Comparison of ENCODE assay signal across 15 cellular contexts in the genomic region with DNA sequence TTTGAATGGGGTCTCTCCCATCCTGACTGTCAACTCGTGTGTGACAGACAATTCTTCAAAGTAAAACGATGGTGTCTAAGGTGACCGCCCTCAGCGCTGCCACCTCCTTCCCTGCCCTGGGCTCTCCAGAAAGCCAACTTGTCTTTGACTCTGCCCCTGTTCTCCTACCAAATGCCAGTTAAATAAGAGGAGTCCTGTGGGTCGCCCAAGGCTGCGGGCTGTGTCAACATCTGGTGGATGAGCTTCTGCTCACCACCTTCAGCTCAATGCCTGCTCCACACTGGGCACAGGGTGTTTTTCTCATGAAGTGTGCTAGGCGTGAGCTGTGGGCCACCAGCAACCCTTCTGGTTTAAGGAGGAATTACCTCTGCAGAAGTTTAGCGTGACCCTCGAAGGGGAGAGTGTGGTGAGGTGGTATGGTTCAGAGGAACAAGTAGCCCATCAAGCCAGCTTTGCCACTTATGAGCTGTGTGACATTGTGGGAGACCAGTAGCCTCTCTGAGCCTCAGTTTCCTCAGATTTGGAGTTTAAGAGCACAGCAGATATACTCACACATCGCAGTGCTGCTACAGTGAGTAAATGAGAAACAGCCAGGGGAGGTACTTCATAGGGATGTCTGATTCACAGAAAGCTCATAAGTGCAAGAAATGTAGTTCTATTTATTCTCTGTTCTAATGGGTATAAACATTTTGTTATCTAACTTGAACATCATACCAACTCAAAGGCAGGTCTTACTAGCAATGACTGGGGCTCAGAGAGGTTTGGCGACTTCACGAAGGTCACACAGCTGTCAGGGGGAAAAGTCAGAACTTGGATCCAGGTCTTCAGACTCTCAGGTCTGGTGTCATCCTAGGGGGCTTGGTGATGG. TPM values are rescaled to one million over a fixed set of nuclear protein-coding genes. Genes with fewer than 3 reads are reported as not detected.
"Had no signal": no experiment of that assay in that cellular context is flagged by ENCODE, and none has a peak within 500 bp of the region (broad histone marks: within the 10 kb centered on the region; RNA-seq: fewer than 3 reads in every experiment).

No MANE protein-coding gene starts in this region.

- H3K4me3 ChIP-seq: pancreas, thyroid gland had no signal

- H3K36me3 ChIP-seq: pancreas, thyroid gland had no signal

- DNase-seq: activated CD4-positive, alpha-beta T cell treated with anti-CD3 and anti-CD28 coated beads for 48 hours; activated CD8-positive, alpha-beta memory T cell treated with anti-CD3 and anti-CD28 coated beads for 24 hours; activated naive CD4-positive, alpha-beta T cell treated with anti-CD3 and anti-CD28 coated beads for 36 hours; activated T-cell treated with anti-CD3 and anti-CD28 coated beads, Interleukin-2, amount 50 U/mL, for 1 hour; foreskin melanocyte; mesenchymal stem cell; pancreas; small intestine; T1000; thyroid gland had no signal

- H3K27ac ChIP-seq: pancreas, thyroid gland had no signal

- H3K4me1 Mint-ChIP-seq: nephron had no signal

- H3K4me1 ChIP-seq: pancreas, thyroid gland had no signal

- H3K27ac Mint-ChIP-seq: activated naive CD4-positive, alpha-beta T cell treated with anti-CD3 and anti-CD28 coated beads for 36 hours; nephron had no signal

- H3K9me3 Mint-ChIP-seq: activated naive CD4-positive, alpha-beta T cell treated with anti-CD3 and anti-CD28 coated beads for 36 hours; nephron had no signal

- H3K27me3 ChIP-seq: pancreas, thyroid gland had no signal

- FAIRE-seq: colon, endothelial cell of umbilical vein, pancreas, small intestine, urothelium cell line had no signal

- H3K9me3 ChIP-seq: pancreas, thyroid gland had no signal

- H3K4me3 Mint-ChIP-seq: activated naive CD4-positive, alpha-beta T cell treated with anti-CD3 and anti-CD28 coated beads for 36 hours; nephron had no signal

RNA-seq across cellular contexts. Expression of a gene that starts 9.8 kb away (rescaled TPM):
- total RNA-seq: activated naive CD4-positive, alpha-beta T cell treated with anti-CD3 and anti-CD28 coated beads for 36 hours; cardiac septum; endothelial cell of umbilical vein; pancreas; thyroid gland had no signal
- polyA plus RNA-seq: endothelial cell of umbilical vein, pancreas, small intestine had no signal

RNA-seq across cellular contexts. Expression of a gene that starts 12.1 kb away (rescaled TPM):
- total RNA-seq: endothelial cell of umbilical vein had no signal
- polyA plus RNA-seq: endothelial cell of umbilical vein had no signal

RNA-seq across cellular contexts. Expression of a gene that starts 53.2 kb away (rescaled TPM):
- total RNA-seq: activated naive CD4-positive, alpha-beta T cell treated with anti-CD3 and anti-CD28 coated beads for 36 hours; cardiac septum; endothelial cell of umbilical vein; thyroid gland had no signal
- polyA plus RNA-seq: endothelial cell of umbilical vein had no signal
